Comparison of ENCODE assay signal across 32 cellular contexts in the genomic region with DNA sequence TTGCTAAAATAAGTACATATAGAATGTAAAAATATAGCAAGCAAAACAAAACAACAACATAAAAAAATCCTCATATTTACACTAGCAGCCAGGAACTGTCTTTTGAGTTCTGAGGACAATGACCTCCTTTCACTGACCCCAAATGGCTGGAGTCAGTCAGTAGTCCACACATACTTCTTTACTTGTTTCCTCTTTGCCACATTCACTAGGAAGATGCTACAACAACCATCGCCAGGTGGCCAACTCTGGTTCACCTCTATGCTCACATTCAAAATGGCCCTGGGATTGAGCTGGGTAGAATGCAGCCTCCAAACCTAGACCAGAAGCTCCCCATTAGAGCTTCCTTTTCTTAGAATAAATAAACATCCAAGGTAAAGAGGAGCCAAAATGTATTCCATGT.
DNase-seq lines count a peak whose midpoint lies in the region; ATAC-seq, FAIRE-seq and TF ChIP-seq lines count a peak whose summit lies in the region.
"Had no signal": no experiment of that assay in that cellular context is flagged by ENCODE, and none has a peak within 500 bp of the region (broad histone marks: within the 10 kb centered on the region; RNA-seq: fewer than 3 reads in every experiment).

No MANE protein-coding gene starts in this region.

- H2AFZ ChIP-seq in HepG2 (ENCODE audit: low read length), result no peak overlapping the region

- H3K36me3 ChIP-seq in HepG2 (replicated peaks in 1 of 2; ENCODE audit: control insufficient read depth in 1 of 2, insufficient read depth in 2 of 2, low read length in 2 of 2), result no peaks in the 10 kb centered on the region
- H3K36me3 ChIP-seq in right lobe of liver, result no peaks in the 10 kb centered on the region
- H3K36me3 ChIP-seq: BLaER1; BLaER1 treated with 17β-estradiol and CSF1 and Interleukin-3, amounts not matched to agents 10 nM and 100 nM had no signal

- intact Hi-C loops in cardiac septum (cut with DNase I) (no loop called here), left ventricle myocardium superior (cut with micrococcal nuclease) (no loop called here), HepG2 (cut with micrococcal nuclease; ENCODE audit: unreplicated experiment) (no loop called here), right lobe of liver (cut with DNase I) (no loop called here), sciatic nerve (cut with DNase I) (no loop called here)

- H3K27ac ChIP-seq in HepG2 (ENCODE audit: extremely low read length, insufficient read depth, low read length) (peak overlapping the region; percentile 65), right lobe of liver (no peak overlapping the region)
- H3K27ac ChIP-seq: 22Rv1; A549; BLaER1; BLaER1 treated with 17β-estradiol and CSF1 and Interleukin-3, amounts not matched to agents 10 nM and 100 nM; C4-2B had no signal

- DNase-seq in cardiac septum (ENCODE audit: low spot score) (peak; percentile 46), left ventricle myocardium superior (no peak), HepG2 (ENCODE audit: low spot score) (no peak), right lobe of liver (no peak), sciatic nerve (ENCODE audit: low spot score) (peak; percentile 15), 8988T (no peak)
- DNase-seq: ACHN; AML-193; BE2C; C1 segment of cervical spinal cord; Caco-2; Calu3; CD4-positive, alpha-beta memory T cell; CD4-positive, alpha-beta T cell; CD4-positive, CD25-positive, alpha-beta regulatory T cell; CD8-positive, alpha-beta memory T cell; CD8-positive, alpha-beta T cell; COR-L47; DMS 273 treated with DMSO at 0.1 percent for 48 hours; DMS153; DMS53; DMS79; DMS79 treated with DMSO at 0.1 percent for 48 hours; DND-41; EL had no signal

- in situ Hi-C loops in HepG2 (cut with HindIII; ENCODE audit: extremely low pct_ligation_motif_present, low pct_unique_long_range_greater_than_20kb), result no loop called here

- no peaks in the 10 kb centered on the region for H3K9me3 ChIP-seq in HepG2 (ENCODE audit: low read length)
- H3K9me3 ChIP-seq in right lobe of liver, result no peaks in the 10 kb centered on the region
- H3K9me3 ChIP-seq: A549; BE2C; BLaER1; BLaER1 treated with 17β-estradiol and CSF1 and Interleukin-3, amounts not matched to agents 10 nM and 100 nM; Caco-2 had no signal

- CTCF ChIA-PET in HepG2 (lab: Yijun Ruan, JAX; ENCODE audit: low intra/inter-chr PET ratio, low total read pairs), result no interaction called here

- WGBS in HepG2 (ENCODE audit: low lambda C conversion rate), result 30% methylated on average over 1 of the region's 1 CpG
- whole genome bisulfite sequencing in right lobe of liver (ENCODE audit: insufficient coverage, low coverage, low lambda C conversion rate, missing lambda C conversion rate), result 80% methylated on average over 1 of the region's 1 CpG

- peak overlapping the region; percentile 9; the same call in 1 of the 2 replicates for H3K4me2 ChIP-seq in HepG2 (ENCODE audit: low read depth, low read length)
- H3K4me2 ChIP-seq: A549; BLaER1; BLaER1 treated with 17β-estradiol and CSF1 and Interleukin-3, amounts not matched to agents 10 nM and 100 nM had no signal

- H3K79me2 ChIP-seq in HepG2 (ENCODE audit: insufficient read depth, low read length), result no peaks in the 10 kb centered on the region

- ATAC-seq in left ventricle myocardium superior, result no peak
- no peak for ATAC-seq in HepG2
- no peak for ATAC-seq in right lobe of liver
- no peak for ATAC-seq in sciatic nerve
- ATAC-seq: A549; CD8-positive, alpha-beta T cell had no signal

- H3K9ac ChIP-seq in HepG2 (ENCODE audit: insufficient read depth, low read depth, low read length), result no peak overlapping the region
- H3K9ac ChIP-seq: BLaER1; BLaER1 treated with 17β-estradiol and CSF1 and Interleukin-3, amounts not matched to agents 10 nM and 100 nM had no signal

- H3K4me1 ChIP-seq in HepG2 (ENCODE audit: insufficient read depth, low read length), result peaks cover 67% of the 10 kb centered on the region
- H3K4me1 ChIP-seq in right lobe of liver, result peaks cover 0 to 5% (median 0%) of the 10 kb centered on the region in 4 donors
- H3K4me1 ChIP-seq: BE2C; BLaER1; BLaER1 treated with 17β-estradiol and CSF1 and Interleukin-3, amounts not matched to agents 10 nM and 100 nM had no signal

- TF ChIP-seq CTCF in HepG2 (CRISPR knock-in tag; IDR thresholded peaks at IDR 0.05) (no peak), right lobe of liver (IDR thresholded peaks at IDR 0.05) (no peak)

- POLR2A ChIA-PET in HepG2 (lab: Yijun Ruan, JAX), result interaction anchor here (1.9 kb wide), 1 partner anchor 32 kb away, joined by 4 read pairs; no protein-coding TSS in a partner anchor

- TF ChIP-seq RAD21 in HepG2 (CRISPR knock-in tag; IDR thresholded peaks at IDR 0.05), result no peak

- H3K4me3 ChIP-seq in HepG2 (replicated peaks in 1 of 3; ENCODE audit: insufficient read depth in 1 of 3, low read depth in 2 of 3, low read length in 3 of 3), result no peak overlapping the region
- H3K4me3 ChIP-seq in right lobe of liver, result no peak overlapping the region
- H3K4me3 ChIP-seq: A549; BLaER1; BLaER1 treated with 17β-estradiol and CSF1 and Interleukin-3, amounts not matched to agents 10 nM and 100 nM had no signal

- TF ChIP-seq EP300 in HepG2 (IDR thresholded peaks at IDR 0.05; ENCODE audit: low read depth in 2 of 2, low read length in 2 of 2) (no peak), HepG2 (CRISPR knock-in tag; IDR thresholded peaks at IDR 0.05; ENCODE audit: borderline replicate concordance) (no peak)

- BruUV-seq in HepG2 (replicated peaks; lab: Mats Ljungman, UMichigan), result no TSS peak

- H4K20me1 ChIP-seq in HepG2 (ENCODE audit: insufficient read depth, low read length), result no peaks in the 10 kb centered on the region
- H4K20me1 ChIP-seq: BLaER1; BLaER1 treated with 17β-estradiol and CSF1 and Interleukin-3, amounts not matched to agents 10 nM and 100 nM had no signal

- 0 out of 5 replicates have a peak, but pooled peaks cover 0 to 1% of the 10 kb centered on the region in 2 experiments for H3K27me3 ChIP-seq in HepG2 (ENCODE audit: control insufficient read depth in 1 of 2, insufficient read depth in 2 of 2, low read length in 2 of 2)
- no peaks in the 10 kb centered on the region for H3K27me3 ChIP-seq in right lobe of liver
- H3K27me3 ChIP-seq: BE2C; BLaER1; BLaER1 treated with 17β-estradiol and CSF1 and Interleukin-3, amounts not matched to agents 10 nM and 100 nM had no signal

- TF ChIP-seq POLR2A in HepG2 (IDR thresholded peaks at IDR 0.05; ENCODE audit: insufficient read depth in 1 of 2, low read depth in 2 of 2, low read length in 2 of 2), result no peak
- no peak for TF ChIP-seq POLR2A in right lobe of liver (IDR thresholded peaks at IDR 0.05)

- no peak for FAIRE-seq in HepG2 (lab: Jason Lieb, UNC)
- FAIRE-seq: A204.1, A549, D721Med had no signal

TF ChIP-seq in HepG2, 621 proteins besides CTCF, POLR2A, EP300 and RAD21:
- no peak for TF ChIP-seq ZSCAN9 (CRISPR knock-in tag; IDR thresholded peaks at IDR 0.05; ENCODE audit: borderline replicate concordance)
- TF ChIP-seq ZNF644 (CRISPR knock-in tag; IDR thresholded peaks at IDR 0.05; ENCODE audit: low read depth), result peak; percentile 64; the same call in 1 of the 2 replicates
- TF ChIP-seq ZNF12 (CRISPR knock-in tag; IDR thresholded peaks at IDR 0.05), result peak; percentile 85
- TF ChIP-seq RXRB (CRISPR knock-in tag; IDR thresholded peaks at IDR 0.05; ENCODE audit: borderline replicate concordance), result 0 out of 2 replicates have a peak, but pooled peaks have one; percentile 18

Comparison
In these comparisons a context has a peak if more than half of its experiments do, and no peak if none do; other contexts are left out.
1. DNase-seq: peak in cardiac septum (single experiment) and sciatic nerve (single experiment); none in left ventricle myocardium superior (single experiment), HepG2 (single experiment), right lobe of liver (0 of 3) and 8988T (single experiment).